8 cellular contexts compared by ENCODE assay signal in genomic region chrX:130166503-130166777, GRCh38. TPM values are rescaled to one million over a fixed set of nuclear protein-coding genes. Genes with fewer than 3 reads are reported as not detected.
A peak's percentile ranks its signal among the peaks of the same experiment; 100 is the strongest.
DNase-seq lines count a peak whose midpoint lies in the region; ATAC-seq and TF ChIP-seq lines count a peak whose summit lies in the region.

No MANE protein-coding gene starts in this region.

- peak overlapping the region; percentile 88 for H3K27ac ChIP-seq in duodenal mucosa (ENCODE audit: low read depth, low read length)

- H3K4me3 ChIP-seq in BE2C (ENCODE audit: low read depth, low read length): peak overlapping the region; percentile 80
- H3K4me3 ChIP-seq in NB4 (ENCODE audit: low read depth, low read length): peak overlapping the region; percentile 88
- H3K4me3 ChIP-seq in duodenal mucosa (ENCODE audit: low read depth in 1 of 2, low read length in 2 of 2): peak overlapping the region; percentile 81 to 84

- DNase-seq in BE2C (no peak), NB4 (ENCODE audit: low read depth) (no peak), NCI-H2081 (lab: John Stamatoyannopoulos, UW) (no peak), DMS 273 (lab: John Stamatoyannopoulos, UW; ENCODE audit: unreplicated experiment) (no peak), Kasumi-1 (lab: John Stamatoyannopoulos, UW) (no peak)

- H3K36me3 ChIP-seq in BE2C (no peaks in the 10 kb centered on the region), duodenal mucosa (ENCODE audit: control insufficient read depth in 1 of 2, insufficient read depth in 2 of 2, low read length in 2 of 2) (no peaks in the 10 kb centered on the region)

- H3K9me3 ChIP-seq in BE2C (no peaks in the 10 kb centered on the region), duodenal mucosa (ENCODE audit: control insufficient read depth in 1 of 2, low read length in 2 of 2) (no peaks in the 10 kb centered on the region)

- H3K4me3 Mint-ChIP-seq in nephron: peak overlapping the region; percentile 90 to 95 (median 92)

- no peak for TF ChIP-seq CTCF in BE2C (IDR thresholded peaks at IDR 0.05; ENCODE audit: low read depth, low read length)
- no peak for TF ChIP-seq CTCF in NB4 (IDR thresholded peaks at IDR 0.05; ENCODE audit: low read depth, low read length)
- no peak for TF ChIP-seq CTCF in nephron (IDR thresholded peaks at IDR 0.05; ENCODE audit: unreplicated experiment in 3 of 3)

- H3K4me1 ChIP-seq in BE2C (no peaks in the 10 kb centered on the region), duodenal mucosa (ENCODE audit: control insufficient read depth in 1 of 2, insufficient read depth in 2 of 2, low read length in 2 of 2) (peaks cover 11 to 12% of the 10 kb centered on the region in 2 donors)

- H3K4me1 Mint-ChIP-seq in nephron: peaks cover 22% of the 10 kb centered on the region

- H3K36me3 Mint-ChIP-seq in nephron (ENCODE audit: low read depth): peaks cover 5% of the 10 kb centered on the region

- H3K27ac Mint-ChIP-seq in nephron: peak overlapping the region; percentile 51 to 95 (median 93)

- H3K27me3 ChIP-seq in BE2C (no peaks in the 10 kb centered on the region), duodenal mucosa (ENCODE audit: control insufficient read depth in 1 of 2, insufficient read depth in 2 of 2, low read length in 2 of 2) (no peaks in the 10 kb centered on the region)

- no peak for ATAC-seq in GM21447 (IDR thresholded peaks at IDR 0.05; ENCODE audit: unreplicated experiment)

- peak overlapping the region; percentile 70 to 79 for H3K9ac ChIP-seq in duodenal mucosa (ENCODE audit: low read depth in 1 of 2, low read length in 2 of 2)

- TF ChIP-seq POLR2A in NB4 (IDR thresholded peaks at IDR 0.05; ENCODE audit: extremely low read depth, insufficient read length): no peak

- peaks cover 4% of the 10 kb centered on the region for H3K27me3 Mint-ChIP-seq in nephron (ENCODE audit: low read depth)

- peaks cover 7% of the 10 kb centered on the region for H3K9me3 Mint-ChIP-seq in nephron

RNA-seq across cellular contexts. Expression of gene AIFM1, which starts 0.8 kb away (rescaled TPM):
- 54.3 TPM for polyA plus RNA-seq in BE2C (2012; ENCODE audit: insufficient read depth, insufficient read length, low read depth)

RNA-seq across cellular contexts. Expression of gene RAB33A, which starts 5.3 kb away (rescaled TPM):
- polyA plus RNA-seq in BE2C (2012; ENCODE audit: insufficient read depth, insufficient read length, low read depth): 119 TPM

RNA-seq across cellular contexts. Expression of gene ELF4, which starts 56.1 kb away (rescaled TPM):
- polyA plus RNA-seq in BE2C (2012; ENCODE audit: insufficient read depth, insufficient read length, low read depth): 0.39 TPM
